In genomic region chr20:8144282-8145245, GRCh38 we compare ENCODE assay signal across 8 cellular contexts. TPM values are rescaled to one million over a fixed set of nuclear protein-coding genes. Genes with fewer than 3 reads are reported as not detected.
A peak's percentile ranks its signal among the peaks of the same experiment; 100 is the strongest.
DNase-seq lines count a peak whose midpoint lies in the region; ATAC-seq lines count a peak whose summit lies in the region.

No MANE protein-coding gene starts in this region.

- no peaks in the 10 kb centered on the region for H3K9me3 Mint-ChIP-seq in activated CD4-positive, alpha-beta memory T cell treated with anti-CD3 and anti-CD28 coated beads for 36 hours

- no peak for ATAC-seq in GM19035 (IDR thresholded peaks at IDR 0.05; ENCODE audit: unreplicated experiment)
- no peak for ATAC-seq in GM21737 (IDR thresholded peaks at IDR 0.05; ENCODE audit: unreplicated experiment)

- CTCF ChIA-PET in activated CD4-positive, alpha-beta memory T cell treated with anti-CD3 and anti-CD28 coated beads for 36 hours (lab: Charles Lee) = no interaction called here

- peaks cover 20% of the 10 kb centered on the region; the same call in 1 of the 2 replicates for H3K36me3 ChIP-seq in BLaER1
- H3K36me3 ChIP-seq in effector memory CD4-positive, alpha-beta T cell (ENCODE audit: control insufficient read depth, insufficient read depth, low read length) = no peaks in the 10 kb centered on the region

- peaks cover 13% of the 10 kb centered on the region for H3K4me1 Mint-ChIP-seq in activated CD4-positive, alpha-beta memory T cell treated with anti-CD3 and anti-CD28 coated beads for 36 hours (ENCODE audit: low read depth)

- H4K20me1 ChIP-seq in BLaER1 = no peaks in the 10 kb centered on the region

- peaks cover 1% of the 10 kb centered on the region for H3K27me3 Mint-ChIP-seq in activated CD4-positive, alpha-beta memory T cell treated with anti-CD3 and anti-CD28 coated beads for 36 hours

- H3K4me2 ChIP-seq in BLaER1 = peak overlapping the region; percentile 47

- no peak overlapping the region for H3K27ac ChIP-seq in BLaER1
- H3K27ac ChIP-seq in effector memory CD4-positive, alpha-beta T cell (ENCODE audit: insufficient read depth, low read length, poor library complexity, severe bottlenecking) = no peak overlapping the region

- peak; percentile 87 for DNase-seq in HS-27A (ENCODE audit: low read depth)
- peak; percentile 78 for DNase-seq in amniotic epithelial cell (ENCODE audit: low read depth)
- peak; percentile 45 for DNase-seq in hepatic stellate cell (ENCODE audit: low spot score)
- DNase-seq in effector memory CD4-positive, alpha-beta T cell = no peak
- no peak for DNase-seq in activated CD4-positive, alpha-beta memory T cell treated with anti-CD3 and anti-CD28 coated beads for 36 hours

- H3K4me1 ChIP-seq in BLaER1 = peaks cover 54% of the 10 kb centered on the region
- peaks cover 4% of the 10 kb centered on the region for H3K4me1 ChIP-seq in effector memory CD4-positive, alpha-beta T cell (ENCODE audit: control insufficient read depth, insufficient read depth, low read length, poor library complexity, severe bottlenecking)

- no peak overlapping the region for H3K4me3 Mint-ChIP-seq in activated CD4-positive, alpha-beta memory T cell treated with anti-CD3 and anti-CD28 coated beads for 36 hours

- no peaks in the 10 kb centered on the region for H3K9me3 ChIP-seq in BLaER1
- no peaks in the 10 kb centered on the region for H3K9me3 ChIP-seq in effector memory CD4-positive, alpha-beta T cell (ENCODE audit: control insufficient read depth, low read length)

- intact Hi-C loops in activated CD4-positive, alpha-beta memory T cell treated with anti-CD3 and anti-CD28 coated beads for 36 hours (cut with micrococcal nuclease) = no loop called here

- no peaks in the 10 kb centered on the region for H3K27me3 ChIP-seq in BLaER1
- H3K27me3 ChIP-seq in effector memory CD4-positive, alpha-beta T cell (replicated peaks; ENCODE audit: control insufficient read depth, insufficient read depth, low read length, poor library complexity, severe bottlenecking) = no peaks in the 10 kb centered on the region

- H3K27ac Mint-ChIP-seq in activated CD4-positive, alpha-beta memory T cell treated with anti-CD3 and anti-CD28 coated beads for 36 hours = no peak overlapping the region

- no peaks in the 10 kb centered on the region for H3K36me3 Mint-ChIP-seq in activated CD4-positive, alpha-beta memory T cell treated with anti-CD3 and anti-CD28 coated beads for 36 hours

- H3K4me3 ChIP-seq in BLaER1 = no peak overlapping the region
- no peak overlapping the region for H3K4me3 ChIP-seq in effector memory CD4-positive, alpha-beta T cell (ENCODE audit: insufficient read depth, low read depth, low read length, poor library complexity, severe bottlenecking)

- no peak overlapping the region for H3K9ac ChIP-seq in BLaER1

- POLR2A ChIA-PET in activated CD4-positive, alpha-beta memory T cell treated with anti-CD3 and anti-CD28 coated beads for 36 hours (lab: Charles Lee) = no interaction called here

RNA-seq across cellular contexts. Expression of gene PLCB1, which starts 12.5 kb away (rescaled TPM):
- total RNA-seq in activated CD4-positive, alpha-beta memory T cell treated with anti-CD3 and anti-CD28 coated beads for 36 hours = 1 to 10 TPM; 3.9 to 4.0 TPM

Comparison
In these comparisons a context has a peak if more than half of its experiments do, and no peak if none do; other contexts are left out.
1. DNase-seq: peak in HS-27A (single experiment), amniotic epithelial cell (single experiment) and hepatic stellate cell (single experiment); none in effector memory CD4-positive, alpha-beta T cell (0 of 3) and activated CD4-positive, alpha-beta memory T cell treated with anti-CD3 and anti-CD28 coated beads for 36 hours (single experiment).